Comparison of ENCODE assay signal across 30 cellular contexts in genomic region chr7:26930201-26930600, GRCh38.
DNase-seq lines count a peak whose midpoint lies in the region; ATAC-seq and TF ChIP-seq lines count a peak whose summit lies in the region.
"Had no signal": no experiment of that assay in that cellular context is flagged by ENCODE, and none has a peak within 500 bp of the region (broad histone marks: within the 10 kb centered on the region; RNA-seq: fewer than 3 reads in every experiment).

No MANE protein-coding gene starts in this region.

- H3K18ac ChIP-seq in mesenchymal stem cell (ENCODE audit: low read depth in 1 of 2, low read length in 2 of 2), result no peak overlapping the region

- DNase-seq in LHCN-M2 (ENCODE audit: low read depth) (peak; percentile 72), epithelial cell of prostate (ENCODE audit: low read depth, low spot score) (peak; percentile 46), mesenchymal stem cell (no peak), type B pancreatic cell (ENCODE audit: extremely low spot score, unreplicated experiment) (no peak)
- DNase-seq in stimulated activated naive CD8-positive, alpha-beta T cell treated with anti-CD3 and anti-CD28 coated beads, Interleukin-15, amount 100 ng/mL, for 72 hours, result no peak
- DNase-seq: activated CD4-positive, CD25-positive, alpha-beta regulatory T cell treated with anti-CD3 and anti-CD28 coated beads, Interleukin-2, amount 50 U/mL, for 72 hours; activated CD8-positive, alpha-beta T cell treated with anti-CD3 and anti-CD28 coated beads for 36 hours; activated naive CD4-positive, alpha-beta T cell treated with anti-CD3 and anti-CD28 coated beads, Interleukin-2, amount 50 U/mL, for 16 hours; amygdala; CD4-positive, alpha-beta memory T cell; colonic mucosa; effector memory CD8-positive, alpha-beta T cell; HCEC 1CT; left ventricle myocardium inferior; NCI-H1417; NCI-H2081 treated with DMSO at 0.1 percent for 48 hours; NCI-H345; NCI-H774; ovary; right cardiac atrium; stimulated activated CD4-positive, alpha-beta T cell treated with anti-CD3 and anti-CD28 coated beads, Interleukin-4, amount 100 ng/mL, for 1 hour; uterus had no signal

- no peaks in the 10 kb centered on the region for H3K27me3 ChIP-seq in mesenchymal stem cell (ENCODE audit: control insufficient read depth in 1 of 2, insufficient read depth in 1 of 2, low read length in 2 of 2)
- H3K27me3 ChIP-seq: colonic mucosa, ovary, suprapubic skin, uterus had no signal

- H3K27ac ChIP-seq in epithelial cell of prostate, result peak overlapping the region; percentile 1
- no peak overlapping the region for H3K27ac ChIP-seq in mesenchymal stem cell (ENCODE audit: low read length, poor library complexity, severe bottlenecking)
- H3K27ac ChIP-seq: colonic mucosa, left ventricle myocardium inferior, ovary, SJSA1, suprapubic skin, uterus had no signal

- no peaks in the 10 kb centered on the region for H3K27me3 Mint-ChIP-seq in type B pancreatic cell
- peaks cover 20% of the 10 kb centered on the region for H3K27me3 Mint-ChIP-seq in stimulated activated naive CD8-positive, alpha-beta T cell treated with anti-CD3 and anti-CD28 coated beads, Interleukin-15, amount 100 ng/mL, for 72 hours

- no peak overlapping the region for H2BK120ac ChIP-seq in mesenchymal stem cell (ENCODE audit: low read depth, low read length)

- H2BK12ac ChIP-seq in mesenchymal stem cell (ENCODE audit: low read length in 2 of 2), result no peak overlapping the region

- H3K23ac ChIP-seq in mesenchymal stem cell (ENCODE audit: low read length in 2 of 2), result no peak overlapping the region

- H3K36me3 ChIP-seq in mesenchymal stem cell (ENCODE audit: control insufficient read depth in 1 of 2, insufficient read depth in 2 of 2, low read depth in 1 of 2, low read length in 2 of 2), result no peaks in the 10 kb centered on the region
- H3K36me3 ChIP-seq: colonic mucosa, left ventricle myocardium inferior, ovary, SJSA1, suprapubic skin, uterus had no signal

- H3K9me3 Mint-ChIP-seq in type B pancreatic cell, result no peaks in the 10 kb centered on the region
- H3K9me3 Mint-ChIP-seq in stimulated activated naive CD8-positive, alpha-beta T cell treated with anti-CD3 and anti-CD28 coated beads, Interleukin-15, amount 100 ng/mL, for 72 hours, result no peaks in the 10 kb centered on the region
- H3K9me3 Mint-ChIP-seq: activated CD8-positive, alpha-beta T cell treated with anti-CD3 and anti-CD28 coated beads for 36 hours; activated T-helper 17 cell treated with anti-CD3 and anti-CD28 coated beads, Interleukin-2, amount 50 U/mL, for 72 hours; natural killer cell treated with Interleukin-12 subunit alpha and Interleukin-12 subunit beta and Interleukin-15 and Interleukin-18, amount 100 ng/mL, for 72 hours; stimulated activated effector memory CD8-positive, alpha-beta T cell treated with anti-CD3 and anti-CD28 coated beads, Interleukin-12 subunit alpha, Interleukin-12 subunit beta, amount 100 ng/mL, for 72 hours had no signal

- TF ChIP-seq CTCF in type B pancreatic cell (conservative IDR thresholded peaks at IDR 0.05), result no peak

- H3K14ac ChIP-seq in mesenchymal stem cell (ENCODE audit: low read length in 2 of 2), result no peak overlapping the region

- H3K36me3 Mint-ChIP-seq in type B pancreatic cell, result no peaks in the 10 kb centered on the region
- H3K36me3 Mint-ChIP-seq: CD4-positive, alpha-beta memory T cell; natural killer cell treated with Interleukin-12 subunit alpha and Interleukin-12 subunit beta and Interleukin-15 and Interleukin-18, amount 100 ng/mL, for 72 hours; stimulated activated effector memory CD8-positive, alpha-beta T cell treated with anti-CD3 and anti-CD28 coated beads, Interleukin-12 subunit alpha, Interleukin-12 subunit beta, amount 100 ng/mL, for 72 hours had no signal

- no peak overlapping the region for H4K8ac ChIP-seq in mesenchymal stem cell (ENCODE audit: low read length)

- H3K9ac ChIP-seq in mesenchymal stem cell (ENCODE audit: low read length), result peak overlapping the region; percentile 24

- peak overlapping the region; percentile 49 for H3K4me3 Mint-ChIP-seq in type B pancreatic cell
- H3K4me3 Mint-ChIP-seq in stimulated activated naive CD8-positive, alpha-beta T cell treated with anti-CD3 and anti-CD28 coated beads, Interleukin-15, amount 100 ng/mL, for 72 hours, result no peak overlapping the region
- H3K4me3 Mint-ChIP-seq: activated CD8-positive, alpha-beta T cell treated with anti-CD3 and anti-CD28 coated beads for 36 hours; activated T-helper 17 cell treated with anti-CD3 and anti-CD28 coated beads, Interleukin-2, amount 50 U/mL, for 72 hours; CD4-positive, alpha-beta memory T cell; effector memory CD8-positive, alpha-beta T cell; natural killer cell treated with Interleukin-12 subunit alpha and Interleukin-12 subunit beta and Interleukin-15 and Interleukin-18, amount 100 ng/mL, for 72 hours; stimulated activated effector memory CD8-positive, alpha-beta T cell treated with anti-CD3 and anti-CD28 coated beads, Interleukin-12 subunit alpha, Interleukin-12 subunit beta, amount 100 ng/mL, for 72 hours had no signal

- H3K4me2 ChIP-seq in mesenchymal stem cell (ENCODE audit: low read length, poor library complexity, severe bottlenecking), result no peak overlapping the region

- H2AFZ ChIP-seq in mesenchymal stem cell (ENCODE audit: low read depth, low read length), result no peak overlapping the region

- H2BK5ac ChIP-seq in mesenchymal stem cell (ENCODE audit: low read depth, low read length, poor library complexity, severe bottlenecking), result no peak overlapping the region

- ATAC-seq in HG02588 (IDR thresholded peaks at IDR 0.05; ENCODE audit: unreplicated experiment) (no peak), HG02642 (IDR thresholded peaks at IDR 0.05; ENCODE audit: poor library complexity, unreplicated experiment) (no peak)
- ATAC-seq in stimulated activated naive CD8-positive, alpha-beta T cell treated with anti-CD3 and anti-CD28 coated beads, Interleukin-15, amount 100 ng/mL, for 72 hours, result no peak
- ATAC-seq: activated CD8-positive, alpha-beta T cell treated with anti-CD3 and anti-CD28 coated beads for 36 hours; activated T-helper 17 cell treated with anti-CD3 and anti-CD28 coated beads, Interleukin-2, amount 50 U/mL, for 72 hours; effector memory CD8-positive, alpha-beta T cell; K562; natural killer cell treated with Interleukin-12 subunit alpha and Interleukin-12 subunit beta and Interleukin-15 and Interleukin-18, amount 100 ng/mL, for 72 hours; right cardiac atrium; stimulated activated effector memory CD8-positive, alpha-beta T cell treated with anti-CD3 and anti-CD28 coated beads, Interleukin-12 subunit alpha, Interleukin-12 subunit beta, amount 100 ng/mL, for 72 hours had no signal

- H3K4me1 ChIP-seq in mesenchymal stem cell (ENCODE audit: control insufficient read depth, insufficient read depth, low read depth, low read length), result no peaks in the 10 kb centered on the region
- H3K4me1 ChIP-seq: colonic mucosa, left ventricle myocardium inferior, SJSA1, uterus had no signal

- no peaks in the 10 kb centered on the region for H3K79me1 ChIP-seq in mesenchymal stem cell (replicated peaks; ENCODE audit: low read length, poor library complexity, severe bottlenecking)

- H2AK5ac ChIP-seq in mesenchymal stem cell (ENCODE audit: low read length, severe bottlenecking), result no peak overlapping the region

- H3K4me3 ChIP-seq in mesenchymal stem cell (ENCODE audit: insufficient read depth in 1 of 2, low read depth in 1 of 2, low read length in 2 of 2), result no peak overlapping the region
- H3K4me3 ChIP-seq: colonic mucosa, K562, left ventricle myocardium inferior, ovary, SJSA1, suprapubic skin, uterus had no signal

- H3K4ac ChIP-seq in mesenchymal stem cell (ENCODE audit: low read depth in 1 of 2, low read length in 2 of 2), result no peak overlapping the region

- H3K4me1 Mint-ChIP-seq in type B pancreatic cell (ENCODE audit: unreplicated experiment), result peaks cover 24% of the 10 kb centered on the region
- H3K4me1 Mint-ChIP-seq in stimulated activated naive CD8-positive, alpha-beta T cell treated with anti-CD3 and anti-CD28 coated beads, Interleukin-15, amount 100 ng/mL, for 72 hours, result no peaks in the 10 kb centered on the region
- H3K4me1 Mint-ChIP-seq: activated T-helper 17 cell treated with anti-CD3 and anti-CD28 coated beads, Interleukin-2, amount 50 U/mL, for 72 hours; CD4-positive, alpha-beta memory T cell; stimulated activated effector memory CD8-positive, alpha-beta T cell treated with anti-CD3 and anti-CD28 coated beads, Interleukin-12 subunit alpha, Interleukin-12 subunit beta, amount 100 ng/mL, for 72 hours had no signal

- no peaks in the 10 kb centered on the region for H3K9me3 ChIP-seq in mesenchymal stem cell (ENCODE audit: control insufficient read depth, low read length)
- H3K9me3 ChIP-seq: colonic mucosa, ovary, SJSA1, suprapubic skin, uterus had no signal

- no peak overlapping the region for H4K91ac ChIP-seq in mesenchymal stem cell (ENCODE audit: low read length)

- 70% methylated on average over 2 of the region's 3 CpGs for WGBS in mesenchymal stem cell

- no peak overlapping the region for H2BK15ac ChIP-seq in mesenchymal stem cell (ENCODE audit: low read depth, poor library complexity, severe bottlenecking)

- H3K27ac Mint-ChIP-seq in type B pancreatic cell, result peak overlapping the region; percentile 70
- H3K27ac Mint-ChIP-seq in stimulated activated naive CD8-positive, alpha-beta T cell treated with anti-CD3 and anti-CD28 coated beads, Interleukin-15, amount 100 ng/mL, for 72 hours, result no peak overlapping the region
- H3K27ac Mint-ChIP-seq: activated CD8-positive, alpha-beta T cell treated with anti-CD3 and anti-CD28 coated beads for 36 hours; activated T-helper 17 cell treated with anti-CD3 and anti-CD28 coated beads, Interleukin-2, amount 50 U/mL, for 72 hours; CD4-positive, alpha-beta memory T cell; effector memory CD8-positive, alpha-beta T cell; natural killer cell treated with Interleukin-12 subunit alpha and Interleukin-12 subunit beta and Interleukin-15 and Interleukin-18, amount 100 ng/mL, for 72 hours; stimulated activated effector memory CD8-positive, alpha-beta T cell treated with anti-CD3 and anti-CD28 coated beads, Interleukin-12 subunit alpha, Interleukin-12 subunit beta, amount 100 ng/mL, for 72 hours had no signal

Comparison
In these comparisons a context has a peak if more than half of its experiments do, and no peak if none do; other contexts are left out.
1. DNase-seq: peak in LHCN-M2 (single experiment) and epithelial cell of prostate (single experiment); none in mesenchymal stem cell (single experiment), type B pancreatic cell (single experiment) and stimulated activated naive CD8-positive, alpha-beta T cell treated with anti-CD3 and anti-CD28 coated beads, Interleukin-15, amount 100 ng/mL, for 72 hours (0 of 2).